In the genomic region with DNA sequence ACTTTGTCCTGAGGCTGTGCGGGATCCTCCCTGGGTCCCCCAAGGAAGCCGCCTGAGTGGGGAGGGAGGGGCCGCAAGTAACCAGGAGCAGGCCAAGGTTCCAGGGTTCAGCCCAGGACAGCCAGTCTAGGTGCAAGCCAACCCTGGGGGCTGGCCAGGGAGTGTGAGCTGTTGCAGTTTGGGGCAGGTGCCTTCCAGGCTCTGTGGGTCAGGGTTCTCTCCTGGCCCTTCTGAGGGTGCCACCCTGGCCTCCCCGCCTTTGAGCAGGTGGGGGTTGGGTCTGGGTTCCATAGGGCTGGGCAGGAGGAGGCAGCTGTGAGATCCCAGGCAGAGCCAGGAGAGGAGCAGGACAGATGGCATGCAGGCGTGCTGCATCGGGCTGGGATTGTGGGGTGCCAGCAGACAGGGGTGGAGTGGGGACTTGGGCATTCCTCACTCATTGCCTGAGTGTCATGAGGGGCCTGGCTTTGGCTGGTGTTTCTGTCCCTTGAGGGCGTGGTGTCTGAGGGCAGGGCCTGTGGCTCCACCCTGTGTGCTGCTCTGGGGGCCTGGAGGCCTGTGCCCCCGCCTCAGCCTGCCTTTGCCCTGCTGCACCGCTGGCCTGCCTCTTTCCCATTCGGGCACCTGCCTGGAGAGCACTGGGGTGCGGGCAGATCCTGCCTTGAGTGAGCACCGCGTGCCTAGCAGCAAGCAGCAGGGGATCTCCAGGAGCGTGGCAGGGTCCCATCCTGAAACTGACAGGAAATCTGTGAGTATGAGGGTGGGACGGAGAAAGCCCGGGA, we compare ENCODE assay signal across 1 cellular context.
TF ChIP-seq lines count a peak whose summit lies in the region.

No MANE protein-coding gene starts in this region.

TF ChIP-seq in GM23338, 12 proteins besides CTCF, POLR2A, EP300 and RAD21 (continued from another document):
- TF ChIP-seq, protein P1, sequence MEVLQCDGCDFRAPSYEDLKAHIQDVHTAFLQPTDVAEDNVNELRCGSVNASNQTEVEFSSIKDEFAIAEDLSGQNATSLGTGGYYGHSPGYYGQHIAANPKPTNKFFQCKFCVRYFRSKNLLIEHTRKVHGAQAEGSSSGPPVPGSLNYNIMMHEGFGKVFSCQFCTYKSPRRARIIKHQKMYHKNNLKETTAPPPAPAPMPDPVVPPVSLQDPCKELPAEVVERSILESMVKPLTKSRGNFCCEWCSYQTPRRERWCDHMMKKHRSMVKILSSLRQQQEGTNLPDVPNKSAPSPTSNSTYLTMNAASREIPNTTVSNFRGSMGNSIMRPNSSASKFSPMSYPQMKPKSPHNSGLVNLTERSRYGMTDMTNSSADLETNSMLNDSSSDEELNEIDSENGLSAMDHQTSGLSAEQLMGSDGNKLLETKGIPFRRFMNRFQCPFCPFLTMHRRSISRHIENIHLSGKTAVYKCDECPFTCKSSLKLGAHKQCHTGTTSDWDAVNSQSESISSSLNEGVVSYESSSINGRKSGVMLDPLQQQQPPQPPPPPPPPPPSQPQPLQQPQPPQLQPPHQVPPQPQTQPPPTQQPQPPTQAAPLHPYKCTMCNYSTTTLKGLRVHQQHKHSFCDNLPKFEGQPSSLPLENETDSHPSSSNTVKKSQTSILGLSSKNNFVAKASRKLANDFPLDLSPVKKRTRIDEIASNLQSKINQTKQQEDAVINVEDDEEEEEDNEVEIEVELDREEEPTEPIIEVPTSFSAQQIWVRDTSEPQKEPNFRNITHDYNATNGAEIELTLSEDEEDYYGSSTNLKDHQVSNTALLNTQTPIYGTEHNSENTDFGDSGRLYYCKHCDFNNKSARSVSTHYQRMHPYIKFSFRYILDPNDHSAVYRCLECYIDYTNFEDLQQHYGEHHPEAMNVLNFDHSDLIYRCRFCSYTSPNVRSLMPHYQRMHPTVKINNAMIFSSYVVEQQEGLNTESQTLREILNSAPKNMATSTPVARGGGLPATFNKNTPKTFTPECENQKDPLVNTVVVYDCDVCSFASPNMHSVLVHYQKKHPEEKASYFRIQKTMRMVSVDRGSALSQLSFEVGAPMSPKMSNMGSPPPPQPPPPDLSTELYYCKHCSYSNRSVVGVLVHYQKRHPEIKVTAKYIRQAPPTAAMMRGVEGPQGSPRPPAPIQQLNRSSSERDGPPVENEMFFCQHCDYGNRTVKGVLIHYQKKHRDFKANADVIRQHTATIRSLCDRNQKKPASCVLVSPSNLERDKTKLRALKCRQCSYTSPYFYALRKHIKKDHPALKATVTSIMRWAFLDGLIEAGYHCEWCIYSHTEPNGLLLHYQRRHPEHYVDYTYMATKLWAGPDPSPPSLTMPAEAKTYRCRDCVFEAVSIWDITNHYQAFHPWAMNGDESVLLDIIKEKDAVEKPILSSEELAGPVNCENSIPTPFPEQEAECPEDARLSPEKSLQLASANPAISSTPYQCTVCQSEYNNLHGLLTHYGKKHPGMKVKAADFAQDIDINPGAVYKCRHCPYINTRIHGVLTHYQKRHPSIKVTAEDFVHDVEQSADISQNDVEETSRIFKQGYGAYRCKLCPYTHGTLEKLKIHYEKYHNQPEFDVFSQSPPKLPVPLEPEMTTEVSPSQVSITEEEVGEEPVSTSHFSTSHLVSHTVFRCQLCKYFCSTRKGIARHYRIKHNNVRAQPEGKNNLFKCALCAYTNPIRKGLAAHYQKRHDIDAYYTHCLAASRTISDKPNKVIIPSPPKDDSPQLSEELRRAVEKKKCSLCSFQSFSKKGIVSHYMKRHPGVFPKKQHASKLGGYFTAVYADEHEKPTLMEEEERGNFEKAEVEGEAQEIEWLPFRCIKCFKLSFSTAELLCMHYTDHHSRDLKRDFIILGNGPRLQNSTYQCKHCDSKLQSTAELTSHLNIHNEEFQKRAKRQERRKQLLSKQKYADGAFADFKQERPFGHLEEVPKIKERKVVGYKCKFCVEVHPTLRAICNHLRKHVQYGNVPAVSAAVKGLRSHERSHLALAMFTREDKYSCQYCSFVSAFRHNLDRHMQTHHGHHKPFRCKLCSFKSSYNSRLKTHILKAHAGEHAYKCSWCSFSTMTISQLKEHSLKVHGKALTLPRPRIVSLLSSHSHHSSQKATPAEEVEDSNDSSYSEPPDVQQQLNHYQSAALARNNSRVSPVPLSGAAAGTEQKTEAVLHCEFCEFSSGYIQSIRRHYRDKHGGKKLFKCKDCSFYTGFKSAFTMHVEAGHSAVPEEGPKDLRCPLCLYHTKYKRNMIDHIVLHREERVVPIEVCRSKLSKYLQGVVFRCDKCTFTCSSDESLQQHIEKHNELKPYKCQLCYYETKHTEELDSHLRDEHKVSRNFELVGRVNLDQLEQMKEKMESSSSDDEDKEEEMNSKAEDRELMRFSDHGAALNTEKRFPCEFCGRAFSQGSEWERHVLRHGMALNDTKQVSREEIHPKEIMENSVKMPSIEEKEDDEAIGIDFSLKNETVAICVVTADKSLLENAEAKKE (CRISPR knock-in tag; IDR thresholded peaks at IDR 0.05), result no peak
- TF ChIP-seq EZH2phosphoT487 (IDR thresholded peaks at IDR 0.05; ENCODE audit: unreplicated experiment) (no peak), REST (IDR thresholded peaks at IDR 0.05; ENCODE audit: unreplicated experiment) (no peak), ZNF114 (CRISPR knock-in tag; IDR thresholded peaks at IDR 0.05) (no peak), EZH2 (IDR thresholded peaks at IDR 0.05; ENCODE audit: low read depth, unreplicated experiment) (no peak), NANOG (IDR thresholded peaks at IDR 0.05; ENCODE audit: borderline replicate concordance) (no peak)
